11 cellular contexts compared by ENCODE assay signal in the genomic region with DNA sequence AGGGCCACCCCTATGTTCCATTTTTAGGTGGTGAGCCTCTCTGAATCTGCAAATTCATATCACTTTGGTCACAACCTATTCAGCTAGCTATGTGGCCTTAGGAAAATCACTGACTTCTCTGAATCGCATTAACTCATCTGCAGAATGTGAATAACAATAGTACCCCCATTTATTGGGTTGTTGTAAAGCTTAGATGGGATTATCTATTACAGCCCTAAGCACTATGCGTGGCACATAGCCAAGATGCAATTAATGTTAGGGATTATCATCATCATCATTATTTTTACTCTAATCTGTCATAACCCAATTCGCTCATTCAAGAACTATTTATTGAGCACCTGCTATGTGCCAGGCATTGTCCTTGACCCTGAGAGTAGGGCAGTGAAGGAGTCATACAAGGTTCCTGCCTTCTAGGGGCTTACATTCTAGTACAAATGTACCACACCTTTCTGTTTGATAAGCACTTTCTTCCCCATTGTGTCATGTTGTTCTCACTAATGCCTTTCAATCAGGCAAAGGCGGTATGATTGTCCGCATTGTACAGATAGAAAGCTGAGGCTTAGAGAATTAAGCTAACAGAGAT. TPM values are rescaled to one million over a fixed set of nuclear protein-coding genes. Genes with fewer than 3 reads are reported as not detected.
A peak's percentile ranks its signal among the peaks of the same experiment; 100 is the strongest.
DNase-seq lines count a peak whose midpoint lies in the region; TF ChIP-seq lines count a peak whose summit lies in the region.
"Had no signal": no experiment of that assay in that cellular context is flagged by ENCODE, and none has a peak within 500 bp of the region (broad histone marks: within the 10 kb centered on the region; RNA-seq: fewer than 3 reads in every experiment).

No MANE protein-coding gene starts in this region.

- no peaks in the 10 kb centered on the region for H3K9me3 Mint-ChIP-seq in CD8-positive, alpha-beta memory T cell

- TF ChIP-seq CTCF in PC-9 (conservative IDR thresholded peaks at IDR 0.05) (no peak), esophagus muscularis mucosa (IDR thresholded peaks at IDR 0.05) (no peak), tibial artery (IDR thresholded peaks at IDR 0.05) (no peak)

- peak overlapping the region in 7 of 8 donors; percentile 1 to 96 (median 84) for H3K27ac Mint-ChIP-seq in CD8-positive, alpha-beta memory T cell

- H3K4me1 Mint-ChIP-seq in CD8-positive, alpha-beta memory T cell = peaks cover 50 to 66% (median 54%) of the 10 kb centered on the region in 3 donors

- H3K9me2 ChIP-seq in PC-9 (ENCODE audit: insufficient read depth) = no peaks in the 10 kb centered on the region

- POLR2A ChIA-PET in CD8-positive, alpha-beta memory T cell (lab: Charles Lee) = no interaction called here
- POLR2A ChIA-PET in PC-9 (lab: Charles Lee; ENCODE audit: unreplicated experiment) = no interaction called here

- H3K27ac ChIP-seq in CD8-positive, alpha-beta memory T cell (ENCODE audit: low read depth, low read length) = no peak overlapping the region
- peak overlapping the region; percentile 76 for H3K27ac ChIP-seq in PC-9
- peak overlapping the region; percentile 10 to 72 (median 58) for H3K27ac ChIP-seq in esophagus muscularis mucosa (replicated peaks in 1 of 4)
- H3K27ac ChIP-seq in skeletal muscle tissue (ENCODE audit: low read depth, low read length) = peak overlapping the region; percentile 50
- peak overlapping the region in 1 of 2 donors; percentile 26 for H3K27ac ChIP-seq in tibial artery

- peaks cover 38% of the 10 kb centered on the region for H3K4me1 ChIP-seq in CD8-positive, alpha-beta memory T cell (ENCODE audit: insufficient read depth, low read length)
- H3K4me1 ChIP-seq in PC-9 (replicated peaks; ENCODE audit: insufficient read depth) (peaks cover 33% of the 10 kb centered on the region), esophagus muscularis mucosa (peaks cover 72 to 79% (median 75%) of the 10 kb centered on the region in 4 donors), skeletal muscle tissue (ENCODE audit: control insufficient read depth in 3 of 3, insufficient read depth in 3 of 3, low read length in 3 of 3) (peaks cover 47 to 53% (median 51%) of the 10 kb centered on the region in 3 donors), tibial artery (peaks cover 0 to 70% (median 60%) of the 10 kb centered on the region in 4 donors)

- no peaks in the 10 kb centered on the region for H4K20me1 ChIP-seq in PC-9 (ENCODE audit: insufficient read depth)

- H2AFZ ChIP-seq in PC-9 = 0 out of 2 replicates have a peak overlapping the region, but pooled peaks have one; percentile 79

- peaks cover 31% of the 10 kb centered on the region for H3F3A ChIP-seq in PC-9 (ENCODE audit: insufficient read depth, low read depth)

- H3K4me2 ChIP-seq in PC-9 = peak overlapping the region; percentile 63

- peaks cover 0 to 6% (median 2%) of the 10 kb centered on the region in 3 donors for H3K36me3 Mint-ChIP-seq in CD8-positive, alpha-beta memory T cell

- H3K9ac ChIP-seq in skeletal muscle tissue (ENCODE audit: low read depth in 1 of 3, low read length in 3 of 3) = no peak overlapping the region

- TF ChIP-seq EP300 in esophagus muscularis mucosa (IDR thresholded peaks at IDR 0.05) = no peak

- H3K27me3 Mint-ChIP-seq in CD8-positive, alpha-beta memory T cell = no peaks in the 10 kb centered on the region

- BruUV-seq in PC-9 (replicated peaks; lab: Mats Ljungman, UMichigan) = no TSS peak

- no peak for TF ChIP-seq POLR2A in esophagus muscularis mucosa (IDR thresholded peaks at IDR 0.05; ENCODE audit: low read depth)

- H3K27me3 ChIP-seq in CD8-positive, alpha-beta memory T cell (ENCODE audit: insufficient read depth, low read length, poor library complexity, severe bottlenecking) = no peaks in the 10 kb centered on the region
- H3K27me3 ChIP-seq in PC-9 (ENCODE audit: insufficient read depth, low read depth) (no peaks in the 10 kb centered on the region), esophagus muscularis mucosa (no peaks in the 10 kb centered on the region), skeletal muscle tissue (ENCODE audit: control insufficient read depth in 3 of 3, insufficient read depth in 3 of 3, low read length in 3 of 3) (no peaks in the 10 kb centered on the region), tibial artery (no peaks in the 10 kb centered on the region)

- H3K4me3 Mint-ChIP-seq in CD8-positive, alpha-beta memory T cell = peak overlapping the region in 1 of 7 donors; percentile 70

- CTCF ChIA-PET in CD8-positive, alpha-beta memory T cell (lab: Charles Lee) = interaction anchor here (0.7 kb wide), 1 partner anchor 36 kb away, joined by 3 read pairs; no protein-coding TSS in a partner anchor
- CTCF ChIA-PET in PC-9 (lab: Charles Lee) = no interaction called here

- H3K4me3 ChIP-seq in CD8-positive, alpha-beta memory T cell (ENCODE audit: low read length) = no peak overlapping the region
- H3K4me3 ChIP-seq in PC-9 (no peak overlapping the region), esophagus muscularis mucosa (no peak overlapping the region), skeletal muscle tissue (ENCODE audit: low read length in 3 of 3) (no peak overlapping the region), tibial artery (no peak overlapping the region)

- H3K79me2 ChIP-seq in PC-9 (ENCODE audit: low read depth) = peaks cover 16% of the 10 kb centered on the region; the same call in 1 of the 2 replicates

- no peaks in the 10 kb centered on the region for H3K9me3 ChIP-seq in CD8-positive, alpha-beta memory T cell (ENCODE audit: low read length)
- H3K9me3 ChIP-seq in PC-9 (ENCODE audit: insufficient read depth, low read depth) (no peaks in the 10 kb centered on the region), esophagus muscularis mucosa (no peaks in the 10 kb centered on the region), skeletal muscle tissue (ENCODE audit: control insufficient read depth in 3 of 3, low read length in 3 of 3) (no peaks in the 10 kb centered on the region), tibial artery (no peaks in the 10 kb centered on the region)

- DNase-seq in CD8-positive, alpha-beta memory T cell = no peak
- DNase-seq in PC-9 (no peak), esophagus muscularis mucosa (ENCODE audit: extremely low spot score) (no peak), NCI-H345 (lab: John Stamatoyannopoulos, UW) (no peak), GF-D8 (lab: John Stamatoyannopoulos, UW) (no peak), tibial artery (no peak)
- no peak for DNase-seq in activated CD4-positive, alpha-beta T cell treated with anti-CD3 and anti-CD28 coated beads for 1 hour
- DNase-seq: NCI-H1105; stimulated activated CD4-positive, alpha-beta T cell treated with anti-CD3 and anti-CD28 coated beads, Interleukin-12 subunit alpha, Interleukin-12 subunit beta, amount 100 ng/mL, for 4 hours; stimulated activated CD8-positive, alpha-beta memory T cell treated with anti-CD3 and anti-CD28 coated beads, Interleukin-4, amount 100 ng/mL, for 48 hours had no signal

- no peaks in the 10 kb centered on the region for H3K36me3 ChIP-seq in CD8-positive, alpha-beta memory T cell (ENCODE audit: insufficient read depth, low read length)
- H3K36me3 ChIP-seq in PC-9 (ENCODE audit: low read depth) (no peaks in the 10 kb centered on the region), esophagus muscularis mucosa (no peaks in the 10 kb centered on the region), skeletal muscle tissue (ENCODE audit: control insufficient read depth in 3 of 3, insufficient read depth in 3 of 3, low read length in 3 of 3) (no peaks in the 10 kb centered on the region), tibial artery (no peaks in the 10 kb centered on the region)

- intact Hi-C loops in PC-9 (cut with micrococcal nuclease; ENCODE audit: unreplicated experiment) = no loop called here
- intact Hi-C loops in esophagus muscularis mucosa (cut with DNase I) = loop anchor here (5.0 kb wide), 1 partner anchor 36 kb away; no protein-coding TSS in a partner anchor
- intact Hi-C loops in tibial artery (cut with DNase I; ENCODE audit: low total_unique reads) = no loop called here

- WGBS in esophagus muscularis mucosa = 98% methylated on average over 5 of the region's 5 CpGs

RNA-seq across cellular contexts. Expression of a gene that starts 38.5 kb away (rescaled TPM):
- 10 to 100 TPM; 17.4 to 21.8 TPM for total RNA-seq in CD8-positive, alpha-beta memory T cell
- 57.4 TPM for polyA plus RNA-seq in CD8-positive, alpha-beta memory T cell
- 19.2 and 26.3 TPM in 2 replicates for total RNA-seq in PC-9 (2021)
- total RNA-seq in esophagus muscularis mucosa = 10 to 100 TPM; 45.2 to 64.0 (median 49.5) TPM
- 69.4 TPM for total RNA-seq in skeletal muscle tissue

RNA-seq across cellular contexts. Expression of a gene that starts 40.6 kb away (rescaled TPM):
- total RNA-seq in CD8-positive, alpha-beta memory T cell = 1 to 10 TPM in 1 of 2 experiments, under 1 TPM in 1; 0.79 to 1.0 TPM
- polyA plus RNA-seq in CD8-positive, alpha-beta memory T cell = not detected
- 1.9 and 2.8 TPM in 2 replicates for total RNA-seq in PC-9 (2021)
- 1 to 10 TPM in 1 of 4 donors, under 1 TPM in 3; 0.19 to 1.2 (median 0.42) TPM for total RNA-seq in esophagus muscularis mucosa
- total RNA-seq in skeletal muscle tissue = 0.52 TPM
